In genomic region chr5:89282832-89283510, GRCh38 we compare ENCODE assay signal across 10 cellular contexts.
DNase-seq lines count a peak whose midpoint lies in the region; ATAC-seq, FAIRE-seq and TF ChIP-seq lines count a peak whose summit lies in the region.
"Had no signal": no experiment of that assay in that cellular context is flagged by ENCODE, and none has a peak within 500 bp of the region (broad histone marks: within the 10 kb centered on the region; RNA-seq: fewer than 3 reads in every experiment).

No MANE protein-coding gene starts in this region.

- H3K4ac ChIP-seq in mesendoderm (ENCODE audit: low read depth, low read length) = no peak overlapping the region

- TF ChIP-seq CTCF in bronchial epithelial cell (IDR thresholded peaks at IDR 0.05; ENCODE audit: insufficient read depth, low read length, severe bottlenecking) (no peak), retinal pigment epithelial cell (conservative IDR thresholded peaks at IDR 0.05; ENCODE audit: low read depth, low read length) (no peak)

- H3K4me3 ChIP-seq in bronchial epithelial cell (ENCODE audit: low read depth, low read length) (no peak overlapping the region), retinal pigment epithelial cell (ENCODE audit: low read length) (no peak overlapping the region), mesendoderm (ENCODE audit: low read length) (no peak overlapping the region)

- H4K5ac ChIP-seq in mesendoderm (ENCODE audit: low read length) = no peak overlapping the region

- H3K23ac ChIP-seq in mesendoderm (ENCODE audit: low read length) = no peak overlapping the region

- H3K27me3 ChIP-seq in bronchial epithelial cell (ENCODE audit: control insufficient read depth, insufficient read depth, low read length) (no peaks in the 10 kb centered on the region), mesendoderm (ENCODE audit: insufficient read depth, low read length, poor library complexity) (no peaks in the 10 kb centered on the region)

- H3K56ac ChIP-seq in mesendoderm (ENCODE audit: low read length) = no peak overlapping the region

- no peak overlapping the region for H2BK120ac ChIP-seq in mesendoderm (ENCODE audit: low read depth, low read length)

- no peak overlapping the region for H2BK15ac ChIP-seq in mesendoderm (replicated peaks; ENCODE audit: low read depth)

- no peak overlapping the region for H2BK5ac ChIP-seq in mesendoderm (ENCODE audit: low read length)

- H2AK5ac ChIP-seq in mesendoderm (ENCODE audit: low read length) = no peak overlapping the region

- WGBS in mesendoderm (ENCODE audit: extremely low coverage, insufficient coverage, low lambda C conversion rate) = no CpG with 5 or more reads among the region's 3 CpGs

- H4K8ac ChIP-seq in mesendoderm (ENCODE audit: low read depth, low read length) = no peak overlapping the region

- H3K4me1 ChIP-seq in mesendoderm (ENCODE audit: control insufficient read depth, low read depth, low read length) = no peaks in the 10 kb centered on the region

- no peaks in the 10 kb centered on the region for H3K79me2 ChIP-seq in mesendoderm (ENCODE audit: control insufficient read depth, insufficient read depth, low read length)

- H3K36me3 ChIP-seq in bronchial epithelial cell (ENCODE audit: control insufficient read depth, insufficient read depth, low read length) (no peaks in the 10 kb centered on the region), mesendoderm (ENCODE audit: control insufficient read depth, insufficient read depth, low read length) (no peaks in the 10 kb centered on the region)

- no peak overlapping the region for H3K27ac ChIP-seq in mesendoderm (ENCODE audit: low read depth, low read length)

- no peak overlapping the region for H3K4me2 ChIP-seq in mesendoderm (ENCODE audit: low read length)

- FAIRE-seq in bronchial epithelial cell (lab: Jason Lieb, UNC) = no peak

- DNase-seq in bronchial epithelial cell (ENCODE audit: low read depth) (peak; percentile 95), retinal pigment epithelial cell (ENCODE audit: low read depth) (peak; percentile 89), mesendoderm (no peak), Kasumi-1 (lab: John Stamatoyannopoulos, UW) (no peak)
- DNase-seq in activated CD4-positive, CD25-positive, alpha-beta regulatory T cell treated with anti-CD3 and anti-CD28 coated beads, Interleukin-2, amount 50 U/mL, for 72 hours = no peak
- DNase-seq: GDM1, hypothalamus, NCI-H748 treated with DMSO at 0.1 percent for 48 hours had no signal

- no peak overlapping the region for H3K18ac ChIP-seq in mesendoderm (ENCODE audit: low read length)

- peak; percentile 49 for ATAC-seq in GM18868 (IDR thresholded peaks at IDR 0.05; ENCODE audit: unreplicated experiment)
- peak; percentile 29 for ATAC-seq in HG03565 (IDR thresholded peaks at IDR 0.05; ENCODE audit: unreplicated experiment)

- H3K79me1 ChIP-seq in mesendoderm (ENCODE audit: low read length) = no peaks in the 10 kb centered on the region

- H3K9ac ChIP-seq in mesendoderm (ENCODE audit: low read length) = no peak overlapping the region

Comparison
In these comparisons a context has a peak if more than half of its experiments do, and no peak if none do; other contexts are left out.
1. DNase-seq: peak in bronchial epithelial cell (single experiment) and retinal pigment epithelial cell (single experiment); none in activated CD4-positive, CD25-positive, alpha-beta regulatory T cell treated with anti-CD3 and anti-CD28 coated beads, Interleukin-2, amount 50 U/mL, for 72 hours (single experiment), mesendoderm (single experiment) and Kasumi-1 (0 of 2).